In the genomic region with DNA sequence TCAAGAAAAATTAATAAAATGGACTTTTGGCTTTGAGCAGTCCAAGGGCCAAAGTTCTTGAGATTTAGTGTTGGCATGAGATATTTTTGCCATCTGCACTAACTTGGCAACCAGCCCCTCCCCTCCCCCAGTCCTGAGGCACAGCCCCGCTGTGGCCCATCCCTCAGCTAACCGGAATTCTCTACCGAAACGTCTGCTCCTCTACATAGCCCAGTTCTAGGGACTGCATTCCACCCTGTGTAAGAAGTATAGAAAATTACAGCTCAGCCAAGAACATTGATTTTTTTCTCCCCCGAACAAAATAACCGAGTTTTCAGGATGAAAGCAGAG, we compare ENCODE assay signal across 22 cellular contexts.
DNase-seq lines count a peak whose midpoint lies in the region; ATAC-seq and TF ChIP-seq lines count a peak whose summit lies in the region.
"Had no signal": no experiment of that assay in that cellular context is flagged by ENCODE, and none has a peak within 500 bp of the region (broad histone marks: within the 10 kb centered on the region; RNA-seq: fewer than 3 reads in every experiment).

No MANE protein-coding gene starts in this region.

- H3K9ac ChIP-seq in neuronal stem cell (ENCODE audit: low read depth, low read length, poor library complexity) = no peak overlapping the region
- H3K9ac ChIP-seq: BLaER1 had no signal

- H3K18ac ChIP-seq in neuronal stem cell (ENCODE audit: low read length) = no peak overlapping the region

- H2BK12ac ChIP-seq in neuronal stem cell (ENCODE audit: low read length) = no peak overlapping the region

- H3K4me3 ChIP-seq in neuronal stem cell (ENCODE audit: low read length in 2 of 2) = no peak overlapping the region
- H3K4me3 ChIP-seq: BLaER1, HAP-1 had no signal

- H3K27ac ChIP-seq in cingulate gyrus (ENCODE audit: low read depth, low read length) = peak overlapping the region; percentile 79
- H3K27ac ChIP-seq in neuronal stem cell (replicated peaks; ENCODE audit: low read length) = no peak overlapping the region
- H3K27ac ChIP-seq: 22Rv1, BLaER1, C4-2B had no signal

- no CpG with 5 or more reads among the region's 6 CpGs for WGBS in neuronal stem cell (ENCODE audit: extremely low coverage in 2 of 2, insufficient read length in 2 of 2, insufficient replicate concordance in 1 of 2), 2 donors

- H2BK5ac ChIP-seq in neuronal stem cell (ENCODE audit: low read length) = peak overlapping the region; percentile 72

- H3K4ac ChIP-seq in neuronal stem cell (ENCODE audit: low read length) = no peak overlapping the region

- H3K27me3 Mint-ChIP-seq in chondrocyte (ENCODE audit: low read depth) = no peaks in the 10 kb centered on the region
- H3K27me3 Mint-ChIP-seq: B cell; CD4-positive, CD25-positive, alpha-beta regulatory T cell had no signal

- H3K36me3 ChIP-seq in neuronal stem cell (replicated peaks in 1 of 2; ENCODE audit: control insufficient read depth in 2 of 2, insufficient read depth in 2 of 2, low read length in 2 of 2) = no peaks in the 10 kb centered on the region
- H3K36me3 ChIP-seq: BLaER1, HAP-1 had no signal

- H3K4me1 Mint-ChIP-seq in chondrocyte (ENCODE audit: low read depth) = peaks cover 5% of the 10 kb centered on the region
- H3K4me1 Mint-ChIP-seq: B cell had no signal

- no peaks in the 10 kb centered on the region for H3K9me3 Mint-ChIP-seq in chondrocyte (ENCODE audit: low read depth)
- H3K9me3 Mint-ChIP-seq: CD8-positive, alpha-beta T cell; HFFc6 had no signal

- H3K23ac ChIP-seq in neuronal stem cell (ENCODE audit: low read depth, low read length, poor library complexity) = no peak overlapping the region

- no peaks in the 10 kb centered on the region for H3K36me3 Mint-ChIP-seq in chondrocyte (ENCODE audit: low read depth)
- H3K36me3 Mint-ChIP-seq: CD4-positive, CD25-positive, alpha-beta regulatory T cell; CD8-positive, alpha-beta T cell had no signal

- H2BK15ac ChIP-seq in neuronal stem cell (ENCODE audit: low read length) = no peak overlapping the region

- peaks cover 0 to 3% of the 10 kb centered on the region in 2 donors for H3K4me1 ChIP-seq in neuronal stem cell (ENCODE audit: control insufficient read depth in 2 of 2, insufficient read depth in 1 of 2, low read depth in 1 of 2, low read length in 2 of 2)
- H3K4me1 ChIP-seq: Caco-2, HAP-1 had no signal

- no peak overlapping the region for H3K27ac Mint-ChIP-seq in chondrocyte (ENCODE audit: unreplicated experiment)
- H3K27ac Mint-ChIP-seq: B cell; CD4-positive, CD25-positive, alpha-beta regulatory T cell; CD8-positive, alpha-beta T cell; HFFc6 had no signal

- no peak overlapping the region for H2AK5ac ChIP-seq in neuronal stem cell (ENCODE audit: low read depth, low read length)

- H3K27me3 ChIP-seq in neuronal stem cell (ENCODE audit: control insufficient read depth in 3 of 3, insufficient read depth in 3 of 3, low read depth in 1 of 3, low read length in 3 of 3) = peaks cover 0 to 48% (median 0%) of the 10 kb centered on the region in 3 experiments
- H3K27me3 ChIP-seq: BLaER1 had no signal

- no peak overlapping the region for H4K91ac ChIP-seq in neuronal stem cell (ENCODE audit: low read depth, low read length, poor library complexity)

- no peak overlapping the region for H3K4me3 Mint-ChIP-seq in chondrocyte (ENCODE audit: unreplicated experiment)
- H3K4me3 Mint-ChIP-seq: B cell; CD4-positive, CD25-positive, alpha-beta regulatory T cell; CD8-positive, alpha-beta T cell; HFFc6 had no signal

- H2BK120ac ChIP-seq in neuronal stem cell (ENCODE audit: low read depth, low read length) = no peak overlapping the region

- ATAC-seq in Right ventricle myocardium inferior = no peak
- ATAC-seq in HG02884 (IDR thresholded peaks at IDR 0.05; ENCODE audit: unreplicated experiment) = no peak
- ATAC-seq: CD8-positive, alpha-beta T cell had no signal

- H4K8ac ChIP-seq in neuronal stem cell (ENCODE audit: low read depth, low read length) = no peak overlapping the region

- H3K4me2 ChIP-seq in neuronal stem cell (ENCODE audit: insufficient read depth, low read length, poor library complexity, severe bottlenecking) = no peak overlapping the region

- DNase-seq in Right ventricle myocardium inferior (ENCODE audit: missing footprints) (peak; percentile 9), cardiac septum (ENCODE audit: low spot score) (no peak), G401 (ENCODE audit: low spot score) (peak; percentile 50), neuronal stem cell (ENCODE audit: low spot score) (no peak), NCI-H524 (lab: John Stamatoyannopoulos, UW) (no peak), chondrocyte (ENCODE audit: low spot score) (no peak)
- DNase-seq: Caco-2; CD4-positive, CD25-positive, alpha-beta regulatory T cell; CD8-positive, alpha-beta T cell; DMS153; DMS79; EL; GF-D8; GOT3; HFFc6 had no signal

- no peak overlapping the region for H2AFZ ChIP-seq in neuronal stem cell (ENCODE audit: low read length)

- no peak for TF ChIP-seq CTCF in chondrocyte (IDR thresholded peaks at IDR 0.05)

- H3K9me3 ChIP-seq in neuronal stem cell (replicated peaks in 1 of 2; ENCODE audit: control insufficient read depth in 2 of 2, insufficient read depth in 1 of 2, low read depth in 1 of 2, low read length in 2 of 2) = no peaks in the 10 kb centered on the region
- H3K9me3 ChIP-seq: BLaER1, Caco-2, HAP-1 had no signal

- H3K79me1 ChIP-seq in neuronal stem cell (ENCODE audit: low read depth, low read length) = no peaks in the 10 kb centered on the region

- no peak overlapping the region for H3K14ac ChIP-seq in neuronal stem cell (ENCODE audit: low read length)

- in situ Hi-C loops in G401 (cut with HindIII; ENCODE audit: low sequenced_read_pairs) = no loop called here

- intact Hi-C loops in Right ventricle myocardium inferior (cut with DNase I) (no loop called here), cardiac septum (cut with DNase I) (no loop called here)

Comparison
In these comparisons a context has a peak if more than half of its experiments do, and no peak if none do; other contexts are left out.
1. DNase-seq: peak in Right ventricle myocardium inferior (single experiment) and G401 (single experiment); none in cardiac septum (single experiment), neuronal stem cell (single experiment), NCI-H524 (0 of 2) and chondrocyte (single experiment).